1 cellular context compared by ENCODE assay signal in the genomic region with DNA sequence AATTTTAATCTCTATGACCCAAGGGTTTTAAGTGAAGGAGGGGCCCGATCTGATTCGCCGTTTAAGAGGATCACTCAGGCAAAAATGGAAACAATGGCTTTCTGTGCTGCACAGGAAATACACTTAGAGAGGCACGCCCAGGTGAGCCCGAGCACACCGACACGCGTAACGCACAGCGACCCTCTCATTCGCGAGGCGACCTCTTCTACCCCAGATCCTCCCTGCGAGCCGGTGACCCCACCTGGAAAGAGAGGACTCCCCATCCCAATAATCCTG.
TF ChIP-seq lines count a peak whose summit lies in the region.

No MANE protein-coding gene starts in this region.

TF ChIP-seq in K562, 482 proteins besides CTCF, POLR2A, EP300 and RAD21 (continued from another document):
- TF ChIP-seq, protein P1, sequence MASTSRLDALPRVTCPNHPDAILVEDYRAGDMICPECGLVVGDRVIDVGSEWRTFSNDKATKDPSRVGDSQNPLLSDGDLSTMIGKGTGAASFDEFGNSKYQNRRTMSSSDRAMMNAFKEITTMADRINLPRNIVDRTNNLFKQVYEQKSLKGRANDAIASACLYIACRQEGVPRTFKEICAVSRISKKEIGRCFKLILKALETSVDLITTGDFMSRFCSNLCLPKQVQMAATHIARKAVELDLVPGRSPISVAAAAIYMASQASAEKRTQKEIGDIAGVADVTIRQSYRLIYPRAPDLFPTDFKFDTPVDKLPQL (IDR thresholded peaks at IDR 0.05; ENCODE audit: extremely low read depth, insufficient read length): no peak
- TF ChIP-seq SIN3A (IDR thresholded peaks at IDR 0.05; ENCODE audit: borderline replicate concordance in 2 of 2, control insufficient read depth in 1 of 2, low read depth in 2 of 2, low read length in 2 of 2): peak in 1 of 2 experiments; percentile 52; a peak in 1 of 4 replicates
- TF ChIP-seq, protein P2, sequence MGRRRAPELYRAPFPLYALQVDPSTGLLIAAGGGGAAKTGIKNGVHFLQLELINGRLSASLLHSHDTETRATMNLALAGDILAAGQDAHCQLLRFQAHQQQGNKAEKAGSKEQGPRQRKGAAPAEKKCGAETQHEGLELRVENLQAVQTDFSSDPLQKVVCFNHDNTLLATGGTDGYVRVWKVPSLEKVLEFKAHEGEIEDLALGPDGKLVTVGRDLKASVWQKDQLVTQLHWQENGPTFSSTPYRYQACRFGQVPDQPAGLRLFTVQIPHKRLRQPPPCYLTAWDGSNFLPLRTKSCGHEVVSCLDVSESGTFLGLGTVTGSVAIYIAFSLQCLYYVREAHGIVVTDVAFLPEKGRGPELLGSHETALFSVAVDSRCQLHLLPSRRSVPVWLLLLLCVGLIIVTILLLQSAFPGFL (CRISPR knock-in tag; IDR thresholded peaks at IDR 0.05): no peak
- no peak for TF ChIP-seq CBX2 (IDR thresholded peaks at IDR 0.05; ENCODE audit: insufficient read depth, low read length, poor library complexity, severe bottlenecking)
- TF ChIP-seq ESRRB (CRISPR knock-in tag; IDR thresholded peaks at IDR 0.05; ENCODE audit: borderline replicate concordance): no peak
- TF ChIP-seq MBD2 (IDR thresholded peaks at IDR 0.05; ENCODE audit: borderline replicate concordance, low read depth): no peak
- peak; percentile 34; the same call in 1 of the 2 replicates for TF ChIP-seq SMARCE1 (IDR thresholded peaks at IDR 0.05)
- no peak for TF ChIP-seq ZNF79 (CRISPR knock-in tag; IDR thresholded peaks at IDR 0.05; ENCODE audit: low read depth)
- TF ChIP-seq ZNF274 (IDR thresholded peaks at IDR 0.05; ENCODE audit: borderline replicate concordance, low read depth, low read length): no peak
- no peak for TF ChIP-seq ZBTB8A (IDR thresholded peaks at IDR 0.05; ENCODE audit: partially characterized antibody)
- no peak for TF ChIP-seq ZNF644 (tag; IDR thresholded peaks at IDR 0.05; ENCODE audit: low read depth)
- TF ChIP-seq ZNF143 (CRISPR knock-in tag; IDR thresholded peaks at IDR 0.05): no peak
- no peak for TF ChIP-seq RBM17 (IDR thresholded peaks at IDR 0.05; ENCODE audit: borderline replicate concordance, low read depth, low read length)
- no peak for TF ChIP-seq ESRRA (IDR thresholded peaks at IDR 0.05; ENCODE audit: borderline replicate concordance, low read depth)
- no peak for TF ChIP-seq ADNP (tag; IDR thresholded peaks at IDR 0.05)
- no peak for TF ChIP-seq ZNF445 (CRISPR knock-in tag; IDR thresholded peaks at IDR 0.05; ENCODE audit: low read depth)
- no peak for TF ChIP-seq ZBTB17 (CRISPR knock-in tag; IDR thresholded peaks at IDR 0.05)
- no peak for TF ChIP-seq GABPA (tag; conservative IDR thresholded peaks at IDR 0.05; ENCODE audit: low read depth)
- TF ChIP-seq, protein P3, sequence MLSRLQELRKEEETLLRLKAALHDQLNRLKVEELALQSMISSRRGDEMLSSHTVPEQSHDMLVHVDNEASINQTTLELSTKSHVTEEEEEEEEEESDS (CRISPR knock-in tag; IDR thresholded peaks at IDR 0.05): no peak
- no peak for TF ChIP-seq ZNF184 (CRISPR knock-in tag; IDR thresholded peaks at IDR 0.05)
- TF ChIP-seq, protein P4, sequence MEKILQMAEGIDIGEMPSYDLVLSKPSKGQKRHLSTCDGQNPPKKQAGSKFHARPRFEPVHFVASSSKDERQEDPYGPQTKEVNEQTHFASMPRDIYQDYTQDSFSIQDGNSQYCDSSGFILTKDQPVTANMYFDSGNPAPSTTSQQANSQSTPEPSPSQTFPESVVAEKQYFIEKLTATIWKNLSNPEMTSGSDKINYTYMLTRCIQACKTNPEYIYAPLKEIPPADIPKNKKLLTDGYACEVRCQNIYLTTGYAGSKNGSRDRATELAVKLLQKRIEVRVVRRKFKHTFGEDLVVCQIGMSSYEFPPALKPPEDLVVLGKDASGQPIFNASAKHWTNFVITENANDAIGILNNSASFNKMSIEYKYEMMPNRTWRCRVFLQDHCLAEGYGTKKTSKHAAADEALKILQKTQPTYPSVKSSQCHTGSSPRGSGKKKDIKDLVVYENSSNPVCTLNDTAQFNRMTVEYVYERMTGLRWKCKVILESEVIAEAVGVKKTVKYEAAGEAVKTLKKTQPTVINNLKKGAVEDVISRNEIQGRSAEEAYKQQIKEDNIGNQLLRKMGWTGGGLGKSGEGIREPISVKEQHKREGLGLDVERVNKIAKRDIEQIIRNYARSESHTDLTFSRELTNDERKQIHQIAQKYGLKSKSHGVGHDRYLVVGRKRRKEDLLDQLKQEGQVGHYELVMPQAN (IDR thresholded peaks at IDR 0.05; ENCODE audit: borderline replicate concordance): peak; percentile 88
